ENCODE assay signal across 19 cellular contexts in genomic region chr20:60069626-60070025, GRCh38.
DNase-seq lines count a peak whose midpoint lies in the region; ATAC-seq, FAIRE-seq and TF ChIP-seq lines count a peak whose summit lies in the region.
"Had no signal": no experiment of that assay in that cellular context is flagged by ENCODE, and none has a peak within 500 bp of the region (broad histone marks: within the 10 kb centered on the region; RNA-seq: fewer than 3 reads in every experiment).

No MANE protein-coding gene starts in this region.

- H3K9me3 ChIP-seq in T-helper 17 cell (ENCODE audit: control insufficient read depth, low read length, poor library complexity, severe bottlenecking) (no peaks in the 10 kb centered on the region), colonic mucosa (no peaks in the 10 kb centered on the region)

- FAIRE-seq in HTR-8/SVneo (lab: Jason Lieb, UNC), result peak; percentile 77
- FAIRE-seq: G401.6, GM12892 had no signal

- H3K27ac ChIP-seq in colonic mucosa, result no peak overlapping the region
- H3K27ac ChIP-seq: BLaER1, C4-2B had no signal

- no peaks in the 10 kb centered on the region for H3K9me3 Mint-ChIP-seq in T-cell

- H3K36me3 Mint-ChIP-seq in T-helper 17 cell (ENCODE audit: low read depth) (peaks cover 2% of the 10 kb centered on the region), T-cell (peaks cover 20% of the 10 kb centered on the region)
- H3K36me3 Mint-ChIP-seq: CD8-positive, alpha-beta T cell had no signal

- H3K27me3 Mint-ChIP-seq in T-helper 17 cell, result no peaks in the 10 kb centered on the region
- no peaks in the 10 kb centered on the region for H3K27me3 Mint-ChIP-seq in T-cell
- H3K27me3 Mint-ChIP-seq: B cell had no signal

- POLR2A ChIA-PET in T-cell (lab: Charles Lee), result no interaction called here

- H3K9ac ChIP-seq in colonic mucosa (ENCODE audit: low read depth in 2 of 2, low read length in 2 of 2), result no peak overlapping the region
- H3K9ac ChIP-seq: BLaER1 had no signal

- H3K27ac Mint-ChIP-seq in T-helper 17 cell, result peak overlapping the region; percentile 8
- no peak overlapping the region for H3K27ac Mint-ChIP-seq in T-cell
- H3K27ac Mint-ChIP-seq: B cell; CD4-positive, CD25-positive, alpha-beta regulatory T cell; CD8-positive, alpha-beta T cell; GM23338; H9 had no signal

- H3K36me3 ChIP-seq in colonic mucosa, result no peaks in the 10 kb centered on the region

- H3K4me1 Mint-ChIP-seq in T-helper 17 cell (peaks cover 6% of the 10 kb centered on the region), T-cell (peaks cover 4 to 9% (median 4%) of the 10 kb centered on the region in 3 donors)
- H3K4me1 Mint-ChIP-seq: B cell, GM23338, H9 had no signal

- no peaks in the 10 kb centered on the region for H3K4me1 ChIP-seq in colonic mucosa
- H3K4me1 ChIP-seq: Caco-2 had no signal

- DNase-seq in HTR-8/SVneo (ENCODE audit: insufficient read length, low spot score) (no peak), T-helper 17 cell (no peak), islet precursor cell (peak; percentile 29), colonic mucosa (no peak), T-cell (no peak)
- DNase-seq: CD4-positive, CD25-positive, alpha-beta regulatory T cell; CD8-positive, alpha-beta T cell; DMS153; DND-41 had no signal

- intact Hi-C loops in colonic mucosa (cut with DNase I), result no loop called here

- no peak for TF ChIP-seq CTCF in colonic mucosa (IDR thresholded peaks at IDR 0.05)

- no peak for ATAC-seq in T-helper 17 cell
- ATAC-seq in T-cell (replicated peaks in 1 of 4), result no peak
- no peak for ATAC-seq in HG02884 (IDR thresholded peaks at IDR 0.05; ENCODE audit: unreplicated experiment)
- ATAC-seq: CD8-positive, alpha-beta T cell; GM23338; HCT116 had no signal

- no peaks in the 10 kb centered on the region for H3K27me3 ChIP-seq in colonic mucosa
- H3K27me3 ChIP-seq: BLaER1 had no signal

- CTCF ChIA-PET in T-cell (lab: Charles Lee), result interaction anchor here in 1 of 2 donors (0.5 kb wide), 1 partner anchor 1271 kb away, joined by 3 read pairs; no protein-coding TSS in a partner anchor

- H3K4me3 Mint-ChIP-seq in T-helper 17 cell, result no peak overlapping the region
- no peak overlapping the region for H3K4me3 Mint-ChIP-seq in T-cell
- H3K4me3 Mint-ChIP-seq: B cell; CD4-positive, CD25-positive, alpha-beta regulatory T cell; CD8-positive, alpha-beta T cell; GM23338; H9 had no signal

- H3K4me3 ChIP-seq in colonic mucosa, result no peak overlapping the region
- H3K4me3 ChIP-seq: BLaER1, GM23338 had no signal
